9 cellular contexts compared by ENCODE assay signal in the genomic region with DNA sequence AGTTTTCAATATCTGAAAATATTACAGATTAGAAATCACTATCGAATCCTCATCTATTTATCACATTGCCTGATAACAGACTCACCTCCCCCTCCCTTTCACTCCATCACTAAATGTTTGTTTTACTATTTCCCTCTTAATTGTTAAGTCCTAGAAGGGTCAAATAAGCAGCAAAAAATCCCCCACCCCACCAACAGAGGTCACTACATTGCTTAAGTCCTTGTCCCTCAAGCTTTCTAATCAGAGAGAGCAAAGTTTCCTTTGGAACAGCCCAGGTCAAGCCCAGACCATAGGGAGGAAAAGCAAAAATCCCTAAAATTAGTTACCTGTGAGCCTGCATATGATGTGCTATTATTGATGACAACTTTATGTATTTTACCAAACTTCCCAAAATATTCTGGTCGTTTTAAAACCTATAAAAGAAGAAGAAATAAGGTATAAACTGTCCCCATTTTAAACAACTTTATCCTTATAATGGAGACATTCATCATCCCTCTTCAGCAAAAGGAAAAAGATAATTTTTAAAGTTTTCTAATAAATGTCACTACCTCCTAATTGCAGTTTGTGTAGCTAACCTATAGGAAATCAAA.
DNase-seq lines count a peak whose midpoint lies in the region; ATAC-seq and TF ChIP-seq lines count a peak whose summit lies in the region.
"Had no signal": no experiment of that assay in that cellular context is flagged by ENCODE, and none has a peak within 500 bp of the region (broad histone marks: within the 10 kb centered on the region; RNA-seq: fewer than 3 reads in every experiment).

No MANE protein-coding gene starts in this region.

- H3K27ac ChIP-seq in SK-N-SH (ENCODE audit: low read depth in 2 of 2, low read length in 1 of 2): no peak overlapping the region
- no peak overlapping the region for H3K27ac ChIP-seq in vagina
- H3K27ac ChIP-seq: tibial nerve had no signal

- peak; percentile 63 for TF ChIP-seq CTCF in SK-N-SH (IDR thresholded peaks at IDR 0.05)
- TF ChIP-seq CTCF in epithelial cell of proximal tubule (conservative IDR thresholded peaks at IDR 0.05; ENCODE audit: low read depth, low read length): peak; percentile 77
- no peak for TF ChIP-seq CTCF in vagina (IDR thresholded peaks at IDR 0.05)

- H3F3A ChIP-seq in SK-N-SH (replicated peaks; ENCODE audit: insufficient read depth): no peaks in the 10 kb centered on the region

- no peaks in the 10 kb centered on the region for H3K9me2 ChIP-seq in SK-N-SH

- no peaks in the 10 kb centered on the region; a peak in 1 of 4 replicates for H3K4me1 ChIP-seq in SK-N-SH (ENCODE audit: control insufficient read depth in 1 of 2, insufficient read depth in 2 of 2, low read depth in 1 of 2, low read length in 1 of 2)
- no peaks in the 10 kb centered on the region for H3K4me1 ChIP-seq in vagina
- H3K4me1 ChIP-seq: tibial nerve had no signal

- no peak overlapping the region for H3K4me2 ChIP-seq in SK-N-SH

- H3K9me3 ChIP-seq in SK-N-SH (no peaks in the 10 kb centered on the region), vagina (no peaks in the 10 kb centered on the region)
- H3K9me3 ChIP-seq: tibial nerve had no signal

- H4K20me1 ChIP-seq in SK-N-SH (ENCODE audit: insufficient read depth): no peaks in the 10 kb centered on the region

- peak; percentile 69 for TF ChIP-seq RAD21 in SK-N-SH (IDR thresholded peaks at IDR 0.05; ENCODE audit: low read length)

- H3K9ac ChIP-seq in SK-N-SH: no peak overlapping the region

- ATAC-seq in GM19452 (IDR thresholded peaks at IDR 0.05; ENCODE audit: unreplicated experiment): no peak

- H3K27me3 ChIP-seq in SK-N-SH (ENCODE audit: insufficient read depth): no peaks in the 10 kb centered on the region
- H3K27me3 ChIP-seq in vagina: no peaks in the 10 kb centered on the region
- H3K27me3 ChIP-seq: tibial nerve had no signal

- POLR2A ChIA-PET in SK-N-SH (lab: Yijun Ruan, JAX): no interaction called here

- no peak for TF ChIP-seq EP300 in SK-N-SH (IDR thresholded peaks at IDR 0.05; ENCODE audit: borderline replicate concordance in 1 of 2, low read depth in 1 of 2, low read length in 1 of 2)

- no peak for TF ChIP-seq POLR2A in vagina (IDR thresholded peaks at IDR 0.05)

- H3K79me2 ChIP-seq in SK-N-SH (ENCODE audit: insufficient read depth): peaks cover 10% of the 10 kb centered on the region

- DNase-seq in activated CD8-positive, alpha-beta memory T cell treated with anti-CD3 and anti-CD28 coated beads, Interleukin-2, amount 50 U/mL, for 4 hours: peak; percentile 25
- DNase-seq in activated CD8-positive, alpha-beta memory T cell treated with anti-CD3 and anti-CD28 coated beads for 24 hours: no peak
- DNase-seq in HuH-7.5 (ENCODE audit: low spot score): peak; percentile 8
- peak; percentile 19 for DNase-seq in SK-N-SH
- peak; percentile 35 for DNase-seq in epithelial cell of proximal tubule (ENCODE audit: low read depth)
- DNase-seq in pons (ENCODE audit: low spot score): peak; percentile 42
- DNase-seq in vagina (ENCODE audit: extremely low spot score in 2 of 2): no peak

- H3K4me3 ChIP-seq in SK-N-SH (ENCODE audit: low read depth in 2 of 2, low read length in 1 of 2) (no peak overlapping the region), epithelial cell of proximal tubule (ENCODE audit: low read depth, low read length) (no peak overlapping the region), vagina (no peak overlapping the region)
- H3K4me3 ChIP-seq: tibial nerve had no signal

- H3K36me3 ChIP-seq in SK-N-SH (replicated peaks in 1 of 2; ENCODE audit: control insufficient read depth in 1 of 2, insufficient read depth in 2 of 2, low read length in 1 of 2) (peaks cover 18 to 74% of the 10 kb centered on the region in 2 experiments), vagina (peaks cover 0 to 15% of the 10 kb centered on the region in 2 donors)

- no peak overlapping the region for H2AFZ ChIP-seq in SK-N-SH (ENCODE audit: low read depth)

- CTCF ChIA-PET in SK-N-SH (lab: Yijun Ruan, JAX): interaction anchor here (0.6 to 2.9 kb wide), 16 partner anchors 9 to 213 kb away, joined by 3 to 11 read pairs (median 4); partner anchors contain the start of gene CNOT4

- intact Hi-C loops in vagina (cut with DNase I): no loop called here

- 92% methylated on average over 2 of the region's 2 CpGs for WGBS in SK-N-SH (ENCODE audit: low lambda C conversion rate)

TF ChIP-seq in SK-N-SH, 30 proteins besides CTCF, POLR2A, EP300 and RAD21:
- no peak for TF ChIP-seq FOXJ3 (CRISPR knock-in tag; IDR thresholded peaks at IDR 0.05)
- 0 out of 2 replicates have a peak, but pooled peaks have one; percentile 29 for TF ChIP-seq MXI1 (IDR thresholded peaks at IDR 0.05; ENCODE audit: low read depth, low read length)
- TF ChIP-seq SMC3 (IDR thresholded peaks at IDR 0.05; ENCODE audit: low read depth, low read length): peak; percentile 48
- TF ChIP-seq FOSL2 (IDR thresholded peaks at IDR 0.05; ENCODE audit: borderline replicate concordance, low read depth): no peak
- no peak for TF ChIP-seq RFX5 (IDR thresholded peaks at IDR 0.05; ENCODE audit: low read length)
- TF ChIP-seq, protein P1, sequence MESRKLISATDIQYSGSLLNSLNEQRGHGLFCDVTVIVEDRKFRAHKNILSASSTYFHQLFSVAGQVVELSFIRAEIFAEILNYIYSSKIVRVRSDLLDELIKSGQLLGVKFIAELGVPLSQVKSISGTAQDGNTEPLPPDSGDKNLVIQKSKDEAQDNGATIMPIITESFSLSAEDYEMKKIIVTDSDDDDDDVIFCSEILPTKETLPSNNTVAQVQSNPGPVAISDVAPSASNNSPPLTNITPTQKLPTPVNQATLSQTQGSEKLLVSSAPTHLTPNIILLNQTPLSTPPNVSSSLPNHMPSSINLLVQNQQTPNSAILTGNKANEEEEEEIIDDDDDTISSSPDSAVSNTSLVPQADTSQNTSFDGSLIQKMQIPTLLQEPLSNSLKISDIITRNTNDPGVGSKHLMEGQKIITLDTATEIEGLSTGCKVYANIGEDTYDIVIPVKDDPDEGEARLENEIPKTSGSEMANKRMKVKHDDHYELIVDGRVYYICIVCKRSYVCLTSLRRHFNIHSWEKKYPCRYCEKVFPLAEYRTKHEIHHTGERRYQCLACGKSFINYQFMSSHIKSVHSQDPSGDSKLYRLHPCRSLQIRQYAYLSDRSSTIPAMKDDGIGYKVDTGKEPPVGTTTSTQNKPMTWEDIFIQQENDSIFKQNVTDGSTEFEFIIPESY (IDR thresholded peaks at IDR 0.05; ENCODE audit: borderline replicate concordance, low read depth): no peak

Comparison
In these comparisons a context has a peak if more than half of its experiments do, and no peak if none do; other contexts are left out.
1. DNase-seq: peak in activated CD8-positive, alpha-beta memory T cell treated with anti-CD3 and anti-CD28 coated beads, Interleukin-2, amount 50 U/mL, for 4 hours (single experiment), HuH-7.5 (single experiment), SK-N-SH (single experiment), epithelial cell of proximal tubule (single experiment) and pons (single experiment); none in activated CD8-positive, alpha-beta memory T cell treated with anti-CD3 and anti-CD28 coated beads for 24 hours (single experiment) and vagina (0 of 2).
2. CTCF ChIP-seq: peak in SK-N-SH (single experiment) and epithelial cell of proximal tubule (single experiment); none in vagina (0 of 3).